9 cellular contexts compared by ENCODE assay signal in the genomic region with DNA sequence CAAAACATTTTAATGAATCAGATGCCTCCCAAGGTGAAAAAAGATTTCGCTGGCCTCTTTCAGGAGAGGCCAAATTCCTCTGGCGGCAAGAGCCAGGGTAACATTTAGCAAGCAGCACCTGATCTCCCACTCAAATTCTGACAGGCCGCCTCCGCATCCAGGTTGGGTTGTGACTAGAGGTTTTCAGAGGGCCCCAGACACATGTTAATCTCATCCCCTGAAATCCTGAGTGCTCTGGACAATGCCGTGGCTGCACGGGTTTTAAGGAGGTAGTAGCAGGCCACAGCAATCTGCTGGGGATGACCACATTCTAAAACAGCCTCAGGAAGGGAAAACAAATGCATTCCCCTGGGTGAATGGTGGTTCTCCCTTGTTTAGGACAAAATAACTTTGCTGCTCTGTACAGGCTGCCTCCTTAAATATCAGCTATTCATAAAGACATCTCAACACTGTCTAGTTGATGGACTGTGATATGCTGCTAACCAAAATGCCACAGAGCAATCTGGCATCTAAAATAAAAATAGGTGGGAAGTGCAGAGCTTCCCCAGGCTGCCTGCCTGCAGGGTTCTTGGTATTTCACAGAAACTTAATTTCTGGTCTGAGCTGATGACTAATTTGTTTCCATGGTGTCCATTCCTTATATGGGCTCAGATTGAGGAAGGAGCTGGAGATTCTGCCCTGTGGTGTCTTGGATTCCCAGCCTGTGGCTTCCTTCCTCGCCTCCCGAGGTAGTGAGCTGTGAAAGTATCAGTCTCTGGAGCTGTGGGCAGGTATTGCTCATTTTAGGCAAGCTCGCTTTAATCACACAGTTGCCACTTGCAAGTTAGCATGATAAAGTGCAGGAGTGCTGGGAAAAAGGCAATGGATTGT.
DNase-seq lines count a peak whose midpoint lies in the region; ATAC-seq and TF ChIP-seq lines count a peak whose summit lies in the region.
"Had no signal": no experiment of that assay in that cellular context is flagged by ENCODE, and none has a peak within 500 bp of the region (broad histone marks: within the 10 kb centered on the region; RNA-seq: fewer than 3 reads in every experiment).

No MANE protein-coding gene starts in this region.

- POLR2A ChIA-PET in PC-9 (lab: Charles Lee; ENCODE audit: unreplicated experiment), result interaction anchor here (0.6 kb wide), 1 partner anchor 239 kb away, joined by 3 read pairs; no protein-coding TSS in a partner anchor

- intact Hi-C loops in PC-9 (cut with micrococcal nuclease; ENCODE audit: unreplicated experiment), result no loop called here

- no peak for TF ChIP-seq CTCF in PC-9 (conservative IDR thresholded peaks at IDR 0.05)

- no peak overlapping the region for H3K4me2 ChIP-seq in PC-9

- peak; percentile 81 for DNase-seq in ELR (ENCODE audit: low read depth)
- DNase-seq in PC-9, result peak; percentile 31 to 66
- DNase-seq in epithelial cell of prostate (ENCODE audit: low read depth, low spot score), result peak; percentile 63
- DNase-seq in occipital lobe (lab: John Stamatoyannopoulos, UW), result peak; percentile 33
- DNase-seq in DMS153 (lab: John Stamatoyannopoulos, UW), result no peak
- DNase-seq: SHP77 had no signal

- H3K9me2 ChIP-seq in PC-9 (ENCODE audit: insufficient read depth), result no peaks in the 10 kb centered on the region

- CTCF ChIA-PET in PC-9 (lab: Charles Lee), result interaction anchor here (0.5 kb wide), 1 partner anchor 293 kb away, joined by 3 read pairs; no protein-coding TSS in a partner anchor

- no peaks in the 10 kb centered on the region for H4K20me1 ChIP-seq in PC-9 (ENCODE audit: insufficient read depth)

- no peak overlapping the region for H3K4me3 ChIP-seq in PC-9

- H3K27ac ChIP-seq in PC-9 (0 out of 2 replicates have a peak overlapping the region, but pooled peaks have one; percentile 35), epithelial cell of prostate (no peak overlapping the region)

- no peak for ATAC-seq in HG02610 (IDR thresholded peaks at IDR 0.05; ENCODE audit: unreplicated experiment)
- ATAC-seq in HG02759 (IDR thresholded peaks at IDR 0.05; ENCODE audit: unreplicated experiment), result no peak
- ATAC-seq in GM21526 (IDR thresholded peaks at IDR 0.05; ENCODE audit: low FRiP score, unreplicated experiment), result no peak

- H3K9me3 ChIP-seq in PC-9 (ENCODE audit: insufficient read depth, low read depth), result no peaks in the 10 kb centered on the region

- no peaks in the 10 kb centered on the region; the same call in 1 of the 2 replicates for H3K36me3 ChIP-seq in PC-9 (ENCODE audit: low read depth)

- H3K79me2 ChIP-seq in PC-9 (ENCODE audit: low read depth), result no peaks in the 10 kb centered on the region

- no TSS peak for BruUV-seq in PC-9 (replicated peaks; lab: Mats Ljungman, UMichigan)

- no peak overlapping the region for H2AFZ ChIP-seq in PC-9

- no peaks in the 10 kb centered on the region for H3K27me3 ChIP-seq in PC-9 (ENCODE audit: insufficient read depth, low read depth)

- H3F3A ChIP-seq in PC-9 (ENCODE audit: insufficient read depth, low read depth), result no peaks in the 10 kb centered on the region

- H3K4me1 ChIP-seq in PC-9 (replicated peaks; ENCODE audit: insufficient read depth), result 0 out of 2 replicates have a peak, but pooled peaks cover 5% of the 10 kb centered on the region
